ENCODE assay signal across 8 cellular contexts in the genomic region with DNA sequence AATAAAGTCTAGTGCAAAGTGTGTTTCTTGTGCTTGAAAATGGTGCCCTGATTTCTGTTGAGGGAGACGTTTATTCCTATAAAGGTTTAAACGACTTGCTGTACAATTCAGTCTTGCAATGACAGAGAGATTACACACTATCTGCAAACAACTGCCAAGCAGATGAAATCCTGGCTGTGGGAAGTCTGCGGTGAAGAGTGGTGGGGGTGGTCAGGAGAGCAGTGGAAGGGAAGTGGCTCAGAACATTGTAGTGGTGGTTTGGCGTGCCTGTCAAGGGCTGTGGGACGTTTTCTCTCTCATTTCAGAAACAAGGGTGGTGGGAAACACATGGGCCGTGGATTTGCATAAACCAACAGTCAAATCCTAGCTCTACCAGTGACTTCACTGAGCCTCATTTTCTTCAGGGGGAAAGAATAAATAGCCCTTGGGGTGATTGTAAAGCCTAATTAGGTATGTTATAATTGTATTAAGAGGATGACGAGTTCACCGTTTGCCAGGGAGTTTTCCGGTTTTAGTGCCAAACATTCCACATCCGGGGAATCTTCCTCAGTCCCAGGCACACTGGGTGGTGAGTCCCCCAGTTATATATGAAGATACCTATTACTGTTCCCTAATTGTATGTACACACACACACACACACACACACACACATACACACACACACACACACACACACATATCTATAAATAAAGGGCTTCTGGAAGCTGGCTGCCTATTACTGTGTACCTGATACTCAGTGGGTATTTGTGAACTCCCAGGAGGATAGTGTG.
A peak's percentile ranks its signal among the peaks of the same experiment; 100 is the strongest.
DNase-seq lines count a peak whose midpoint lies in the region; ATAC-seq and TF ChIP-seq lines count a peak whose summit lies in the region.

No MANE protein-coding gene starts in this region.

- intact Hi-C loops in activated CD4-positive, alpha-beta T cell treated with anti-CD3 and anti-CD28 coated beads for 36 hours (cut with DNase I, micrococcal nuclease), result loop anchor here (1.0 to 10.0 kb wide), 9 partner anchors 11 to 1044 kb away; a partner anchor contains a TSS
- intact Hi-C loops in psoas muscle (cut with DNase I), result no loop called here

- H3K27me3 Mint-ChIP-seq in activated CD4-positive, alpha-beta T cell treated with anti-CD3 and anti-CD28 coated beads for 36 hours, result no peaks in the 10 kb centered on the region

- H3K4me3 Mint-ChIP-seq in activated CD4-positive, alpha-beta T cell treated with anti-CD3 and anti-CD28 coated beads for 36 hours, result peak overlapping the region; percentile 65

- DNase-seq in activated CD4-positive, alpha-beta T cell treated with anti-CD3 and anti-CD28 coated beads for 36 hours, result peak; percentile 90
- DNase-seq in activated CD4-positive, alpha-beta T cell treated with anti-CD3 and anti-CD28 coated beads for 1 hour, result no peak
- DNase-seq in NCI-H460 (ENCODE audit: extremely low read depth, low read depth) (peak; percentile 78), fibroblast of mammary gland (ENCODE audit: low read depth) (peak; percentile 92), psoas muscle (peak in 1 of 2 donors; percentile 51), HT-29 (ENCODE audit: low spot score) (no peak)
- peak; percentile 78 for DNase-seq in activated CD8-positive, alpha-beta memory T cell treated with anti-CD3 and anti-CD28 coated beads for 24 hours

- 12 to 20% (median 18%) methylated on average over 10 of the region's 10 CpGs for WGBS in psoas muscle, 3 donors

- H3K4me3 ChIP-seq in fibroblast of mammary gland (ENCODE audit: control insufficient read depth, low read depth, low read length) (no peak overlapping the region), psoas muscle (no peak overlapping the region)

- H3K27me3 ChIP-seq in psoas muscle (ENCODE audit: insufficient read depth in 3 of 3, low read length in 2 of 3), result no peaks in the 10 kb centered on the region

- peaks cover 4% of the 10 kb centered on the region for H3K9me3 Mint-ChIP-seq in activated CD4-positive, alpha-beta T cell treated with anti-CD3 and anti-CD28 coated beads for 36 hours (ENCODE audit: low read depth)

- TF ChIP-seq CTCF in fibroblast of mammary gland (conservative IDR thresholded peaks at IDR 0.05; ENCODE audit: control insufficient read depth, insufficient read depth, low read depth, low read length), result no peak
- no peak for TF ChIP-seq CTCF in psoas muscle (IDR thresholded peaks at IDR 0.05)

- H3K27ac ChIP-seq in psoas muscle, result peak overlapping the region; percentile 68

- no peaks in the 10 kb centered on the region for H3K36me3 ChIP-seq in psoas muscle (ENCODE audit: insufficient read depth in 1 of 2, low read depth in 1 of 2)

- peaks cover 90% of the 10 kb centered on the region for H3K4me1 Mint-ChIP-seq in activated CD4-positive, alpha-beta T cell treated with anti-CD3 and anti-CD28 coated beads for 36 hours

- H3K9me3 ChIP-seq in psoas muscle, result no peaks in the 10 kb centered on the region

- H3K27ac Mint-ChIP-seq in activated CD4-positive, alpha-beta T cell treated with anti-CD3 and anti-CD28 coated beads for 36 hours, result peak overlapping the region; percentile 99

- POLR2A ChIA-PET in activated CD4-positive, alpha-beta T cell treated with anti-CD3 and anti-CD28 coated beads for 36 hours (lab: Charles Lee), result interaction anchor here (0.7 to 5.1 kb wide), 3 partner anchors 10 to 15 kb away, joined by 3 to 29 read pairs (median 3); no protein-coding TSS in a partner anchor

- H3K4me1 ChIP-seq in psoas muscle, result peaks cover 51% of the 10 kb centered on the region

- peak; percentile 50 for ATAC-seq in activated CD4-positive, alpha-beta T cell treated with anti-CD3 and anti-CD28 coated beads for 36 hours
- ATAC-seq in HG02798 (IDR thresholded peaks at IDR 0.05; ENCODE audit: poor library complexity, unreplicated experiment), result peak; percentile 78
- peak; percentile 72 to 79 (median 76) for ATAC-seq in psoas muscle

- H3K36me3 Mint-ChIP-seq in activated CD4-positive, alpha-beta T cell treated with anti-CD3 and anti-CD28 coated beads for 36 hours (ENCODE audit: low read depth), result peaks cover 13% of the 10 kb centered on the region

- CTCF ChIA-PET in activated CD4-positive, alpha-beta T cell treated with anti-CD3 and anti-CD28 coated beads for 36 hours (lab: Charles Lee), result interaction anchor here (1.0 to 4.5 kb wide), 6 partner anchors 11 to 39 kb away, joined by 3 to 29 read pairs (median 4); no protein-coding TSS in a partner anchor

Comparison
In these comparisons a context has a peak if more than half of its experiments do, and no peak if none do; other contexts are left out.
1. DNase-seq: peak in activated CD4-positive, alpha-beta T cell treated with anti-CD3 and anti-CD28 coated beads for 36 hours (single experiment), NCI-H460 (single experiment), activated CD8-positive, alpha-beta memory T cell treated with anti-CD3 and anti-CD28 coated beads for 24 hours (single experiment) and fibroblast of mammary gland (single experiment); none in activated CD4-positive, alpha-beta T cell treated with anti-CD3 and anti-CD28 coated beads for 1 hour (single experiment) and HT-29 (single experiment).
2. intact Hi-C loops: an anchor here in activated CD4-positive, alpha-beta T cell treated with anti-CD3 and anti-CD28 coated beads for 36 hours (1.0 to 10.0 kb wide); none called in psoas muscle.
3. Peak in every context shown above with its lines, with median percentiles within 50 percentile points of each other: ATAC-seq.